In genomic region chr4:8099981-8100464, GRCh38 we compare ENCODE assay signal across 19 cellular contexts. TPM values are rescaled to one million over a fixed set of nuclear protein-coding genes. Genes with fewer than 3 reads are reported as not detected.
A peak's percentile ranks its signal among the peaks of the same experiment; 100 is the strongest.
DNase-seq lines count a peak whose midpoint lies in the region; ATAC-seq, FAIRE-seq and TF ChIP-seq lines count a peak whose summit lies in the region.
"Had no signal": no experiment of that assay in that cellular context is flagged by ENCODE, and none has a peak within 500 bp of the region (broad histone marks: within the 10 kb centered on the region; RNA-seq: fewer than 3 reads in every experiment).

No MANE protein-coding gene starts in this region.

- no peak overlapping the region for H3K4me3 ChIP-seq in fibroblast of mammary gland (ENCODE audit: control insufficient read depth, low read depth, low read length)
- H3K4me3 ChIP-seq: HAP-1, PC-9 had no signal

- ATAC-seq in omental fat pad (ENCODE audit: low FRiP score) (peak; percentile 59), HG02798 (IDR thresholded peaks at IDR 0.05; ENCODE audit: poor library complexity, unreplicated experiment) (no peak)
- ATAC-seq: effector memory CD8-positive, alpha-beta T cell had no signal

- DNase-seq in amniotic epithelial cell (ENCODE audit: low read depth) (peak; percentile 16), fibroblast of mammary gland (ENCODE audit: low read depth) (peak; percentile 12), omental fat pad (ENCODE audit: low spot score) (no peak), urothelium cell line (ENCODE audit: low spot score) (peak; percentile 33), glomerular visceral epithelial cell (ENCODE audit: extremely low spot score) (no peak), mucosa of gallbladder (ENCODE audit: low spot score) (no peak)
- DNase-seq: activated CD4-positive, alpha-beta T cell treated with anti-CD3 and anti-CD28 coated beads for 1 hour; BE2C; caudate nucleus; effector memory CD8-positive, alpha-beta T cell; GDM1; Karpas-422; NCI-H1105 treated with DMSO at 0.1 percent for 48 hours; NCI-H2171 treated with DMSO at 0.1 percent for 48 hours; PC-9; SK-N-SH had no signal

- FAIRE-seq in urothelium cell line (lab: Jason Lieb, UNC) = no peak
- FAIRE-seq: D721Med had no signal

- TF ChIP-seq CTCF in fibroblast of mammary gland (conservative IDR thresholded peaks at IDR 0.05; ENCODE audit: control insufficient read depth, insufficient read depth, low read depth, low read length) = no peak
- TF ChIP-seq CTCF in omental fat pad (IDR thresholded peaks at IDR 0.05) = no peak

RNA-seq across cellular contexts. Expression of gene ABLIM2, which starts 58.6 kb away (rescaled TPM):
- 10 to 100 TPM; 10.1 to 34.2 (median 13.7) TPM for total RNA-seq in omental fat pad
- 11.3 TPM for total RNA-seq in mucosa of gallbladder

Comparison
In these comparisons a context has a peak if more than half of its experiments do, and no peak if none do; other contexts are left out.
1. DNase-seq: peak in amniotic epithelial cell (single experiment), fibroblast of mammary gland (single experiment) and urothelium cell line (single experiment); none in omental fat pad (single experiment), glomerular visceral epithelial cell (single experiment) and mucosa of gallbladder (single experiment).